ENCODE assay signal across 8 cellular contexts in genomic region chr18:3995476-3996102, GRCh38.
DNase-seq lines count a peak whose midpoint lies in the region; ATAC-seq, FAIRE-seq and TF ChIP-seq lines count a peak whose summit lies in the region.

No MANE protein-coding gene starts in this region.

- peak; percentile 93 for TF ChIP-seq CTCF in AG04450 (IDR thresholded peaks at IDR 0.05; ENCODE audit: low read depth, low read length)

- H3K27ac Mint-ChIP-seq in activated T-cell treated with anti-CD3 and anti-CD28 coated beads, Interleukin-2, amount 50 U/mL, for 72 hours, result no peak overlapping the region

- CTCF ChIA-PET in AG04450 (lab: Charles Lee), result interaction anchor here (0.5 to 4.2 kb wide), 102 partner anchors 9 to 1711 kb away, joined by 3 to 114 read pairs (median 4); no protein-coding TSS in a partner anchor

- no peaks in the 10 kb centered on the region for H3K9me3 Mint-ChIP-seq in activated T-cell treated with anti-CD3 and anti-CD28 coated beads, Interleukin-2, amount 50 U/mL, for 72 hours

- H3K36me3 Mint-ChIP-seq in activated T-cell treated with anti-CD3 and anti-CD28 coated beads, Interleukin-2, amount 50 U/mL, for 72 hours (ENCODE audit: insufficient read depth in 2 of 2), result no peaks in the 10 kb centered on the region

- POLR2A ChIA-PET in AG04450 (lab: Yijun Ruan, JAX), result no interaction called here

- intact Hi-C loops in posterior cingulate gyrus (cut with DNase I), result loop anchor here (2.0 to 5.0 kb wide), 3 partner anchors 225 to 713 kb away; no protein-coding TSS in a partner anchor

- H3K4me3 Mint-ChIP-seq in activated T-cell treated with anti-CD3 and anti-CD28 coated beads, Interleukin-2, amount 50 U/mL, for 72 hours, result no peak overlapping the region

- no peaks in the 10 kb centered on the region for H3K4me1 Mint-ChIP-seq in activated T-cell treated with anti-CD3 and anti-CD28 coated beads, Interleukin-2, amount 50 U/mL, for 72 hours (ENCODE audit: low read depth)

- H3K9me3 ChIP-seq in AG04450 (ENCODE audit: control insufficient read depth, insufficient read depth, low read length), result no peaks in the 10 kb centered on the region

- peak; percentile 76 for ATAC-seq in GM18858 (IDR thresholded peaks at IDR 0.05; ENCODE audit: unreplicated experiment)
- ATAC-seq in activated T-cell treated with anti-CD3 and anti-CD28 coated beads, Interleukin-2, amount 50 U/mL, for 72 hours (replicated peaks in 1 of 2), result peak; percentile 50 to 65
- ATAC-seq in GM19397 (IDR thresholded peaks at IDR 0.05; ENCODE audit: unreplicated experiment), result no peak

- peak; percentile 54 for DNase-seq in AG04450 (ENCODE audit: low read depth, low spot score)
- peak; percentile 60 for DNase-seq in HT1080 (ENCODE audit: low read depth)
- DNase-seq in OCI-M1 (lab: John Stamatoyannopoulos, UW), result peak; percentile 90
- DNase-seq in activated T-cell treated with anti-CD3 and anti-CD28 coated beads, Interleukin-2, amount 50 U/mL, for 72 hours, result peak; percentile 59 to 63
- no peak for DNase-seq in frontal cortex (ENCODE audit: low spot score in 2 of 2)
- DNase-seq in posterior cingulate gyrus, result peak in 6 of 10 donors; percentile 39 to 81 (median 49)

- H3K27ac ChIP-seq in AG04450 (ENCODE audit: low read depth, low read length), result no peak overlapping the region

- no peak overlapping the region for H3K4me3 ChIP-seq in AG04450 (ENCODE audit: low read depth, low read length)

- H3K27me3 Mint-ChIP-seq in activated T-cell treated with anti-CD3 and anti-CD28 coated beads, Interleukin-2, amount 50 U/mL, for 72 hours (ENCODE audit: low read depth), result no peaks in the 10 kb centered on the region

- H3K27me3 ChIP-seq in AG04450 (ENCODE audit: control insufficient read depth, insufficient read depth, low read length), result no peaks in the 10 kb centered on the region

- peak; percentile 89 for FAIRE-seq in frontal cortex (lab: Jason Lieb, UNC)

Comparison
In these comparisons a context has a peak if more than half of its experiments do, and no peak if none do; other contexts are left out.
1. DNase-seq: peak in AG04450 (single experiment), HT1080 (single experiment), OCI-M1 (single experiment), activated T-cell treated with anti-CD3 and anti-CD28 coated beads, Interleukin-2, amount 50 U/mL, for 72 hours (2 of 2) and posterior cingulate gyrus (6 of 10); none in frontal cortex (0 of 2).